ENCODE assay signal across 18 cellular contexts in the genomic region with DNA sequence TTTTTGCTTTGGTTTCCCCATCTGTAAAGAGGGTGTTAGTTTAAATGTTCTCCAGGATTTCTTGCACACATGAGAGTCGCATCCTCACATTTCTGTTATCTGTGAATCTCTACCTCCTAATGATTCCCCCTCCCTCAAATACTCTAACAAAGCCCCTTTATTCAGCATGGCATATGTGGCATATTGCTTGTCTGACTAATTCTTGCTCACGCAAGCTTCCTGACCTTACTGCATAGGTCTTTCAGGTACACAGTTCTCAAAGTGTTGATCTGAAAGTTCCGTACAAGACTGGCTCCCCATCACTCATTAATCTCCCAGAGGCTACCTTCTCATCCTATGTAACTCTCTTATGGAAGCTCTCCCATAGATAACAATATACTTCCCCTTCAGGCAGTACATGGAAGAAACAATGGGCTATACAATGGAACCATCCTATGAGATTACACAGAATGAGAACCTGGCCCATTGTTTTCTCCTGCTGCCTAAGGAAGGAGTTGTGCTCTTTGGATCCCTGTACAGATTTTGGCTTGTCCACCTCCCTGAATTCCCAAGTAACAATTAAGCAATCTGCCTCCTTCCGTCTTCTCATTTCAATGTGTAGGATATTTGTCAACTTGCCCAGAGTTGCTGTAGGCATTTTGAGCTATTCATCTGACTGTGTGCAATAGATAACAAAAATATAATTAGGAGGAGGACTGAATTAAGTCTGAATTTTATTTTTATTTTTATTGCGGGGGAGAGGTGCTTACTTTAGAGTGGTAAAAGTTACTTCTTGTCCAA. TPM values are rescaled to one million over a fixed set of nuclear protein-coding genes. Genes with fewer than 3 reads are reported as not detected.
DNase-seq lines count a peak whose midpoint lies in the region; ATAC-seq, FAIRE-seq and TF ChIP-seq lines count a peak whose summit lies in the region.
"Had no signal": no experiment of that assay in that cellular context is flagged by ENCODE, and none has a peak within 500 bp of the region (broad histone marks: within the 10 kb centered on the region; RNA-seq: fewer than 3 reads in every experiment).

No MANE protein-coding gene starts in this region.

- TF ChIP-seq EP300 in GM12878 (IDR thresholded peaks at IDR 0.05; ENCODE audit: borderline replicate concordance in 1 of 2, control insufficient read depth in 1 of 2, low read depth in 2 of 2, low read length in 2 of 2), result no peak

- peaks cover 2% of the 10 kb centered on the region for H3K9me3 Mint-ChIP-seq in nephron
- H3K9me3 Mint-ChIP-seq: CD4-positive, alpha-beta T cell; H9 had no signal

- intact Hi-C loops in HCT116 (cut with micrococcal nuclease), result no loop called here
- intact Hi-C loops in GM12878 (cut with micrococcal nuclease; ENCODE audit: unreplicated experiment), result no loop called here
- intact Hi-C loops in lower lobe of right lung (cut with DNase I), result no loop called here

- RAD21 ChIA-PET in HCT116 (lab: Charles Lee; ENCODE audit: low non-redundant PET in 1 of 2, low total read pairs in 2 of 2, uncharacterized antibody in 2 of 2, unreplicated experiment in 2 of 2) (no interaction called here), GM12878 (lab: Charles Lee; ENCODE audit: unreplicated experiment) (no interaction called here)

- H3K36me3 ChIP-seq in HCT116 (ENCODE audit: control insufficient read depth in 1 of 2, insufficient read depth in 2 of 2, low read length in 2 of 2), result no peaks in the 10 kb centered on the region
- no peaks in the 10 kb centered on the region for H3K36me3 ChIP-seq in GM12878 (ENCODE audit: control insufficient read depth in 2 of 2, insufficient read depth in 2 of 2, low read length in 1 of 2)
- no peaks in the 10 kb centered on the region for H3K36me3 ChIP-seq in lower lobe of right lung

- no peak overlapping the region for H3K4me3 ChIP-seq in HCT116 (replicated peaks in 1 of 2; ENCODE audit: low read depth in 1 of 2, low read length in 2 of 2)
- no peak overlapping the region for H3K4me3 ChIP-seq in GM12878
- no peak overlapping the region for H3K4me3 ChIP-seq in fibroblast of pulmonary artery (replicated peaks; ENCODE audit: low read depth, low read length)
- H3K4me3 ChIP-seq in lower lobe of right lung, result no peak overlapping the region
- H3K4me3 ChIP-seq: GM23248, K562 had no signal

- TF ChIP-seq RAD21 in HCT116 (IDR thresholded peaks at IDR 0.05; ENCODE audit: low read depth), result no peak
- no peak for TF ChIP-seq RAD21 in GM12878 (IDR thresholded peaks at IDR 0.05; ENCODE audit: insufficient read depth, low read depth, low read length)

- no peak overlapping the region for H3K27ac ChIP-seq in HCT116 (ENCODE audit: low read depth, low read length)
- H3K27ac ChIP-seq in GM12878 (ENCODE audit: control insufficient read depth, insufficient read depth), result no peak overlapping the region
- H3K27ac ChIP-seq in lower lobe of right lung, result no peak overlapping the region
- H3K27ac ChIP-seq: GM23248 had no signal

- no TSS peak for BruUV-seq in HCT116 (replicated peaks; lab: Mats Ljungman, UMichigan)
- no TSS peak for BruUV-seq in GM12878 (replicated peaks; lab: Mats Ljungman, UMichigan)

- H4K20me1 ChIP-seq in HCT116 (ENCODE audit: insufficient read depth) (no peaks in the 10 kb centered on the region), GM12878 (ENCODE audit: control insufficient read depth, insufficient read depth) (no peaks in the 10 kb centered on the region)

- CTCF ChIA-PET in HCT116 (lab: Charles Lee) (no interaction called here), GM12878 (lab: Yijun Ruan, JAX) (interaction anchor here (1.2 to 1.3 kb wide), 2 partner anchors 13 to 140 kb away, joined by 3 read pairs; no protein-coding TSS in a partner anchor)

- peak; percentile 73 for ATAC-seq in HCT116
- ATAC-seq in GM12878, result no peak
- no peak for ATAC-seq in lower lobe of right lung
- ATAC-seq in HG02938 (IDR thresholded peaks at IDR 0.05; ENCODE audit: unreplicated experiment), result no peak
- ATAC-seq: K562 had no signal

- peaks cover 23% of the 10 kb centered on the region for H3K4me1 Mint-ChIP-seq in nephron
- H3K4me1 Mint-ChIP-seq: B cell, H9 had no signal

- H3K27ac Mint-ChIP-seq in nephron, result peak overlapping the region; percentile 13 to 81 (median 75)
- H3K27ac Mint-ChIP-seq: B cell; CD4-positive, alpha-beta T cell; H9 had no signal

- WGBS in GM12878 (ENCODE audit: insufficient coverage, insufficient replicate concordance, low lambda C conversion rate, missing lambda C conversion rate), result 54% methylated on average over 5 of the region's 5 CpGs

- H3K79me2 ChIP-seq in HCT116 (ENCODE audit: insufficient read depth, low read length) (no peaks in the 10 kb centered on the region), GM12878 (ENCODE audit: control insufficient read depth, insufficient read depth, low read length) (no peaks in the 10 kb centered on the region)

- peak; percentile 41 for FAIRE-seq in GM12878 (lab: Jason Lieb, UNC)
- FAIRE-seq: A204.1, G401.6, K562 had no signal

- in situ Hi-C loops in GM12878 (cut with MboI), result no loop called here

- no peaks in the 10 kb centered on the region for H3K36me3 Mint-ChIP-seq in nephron (ENCODE audit: low read depth)

- no peak for TF ChIP-seq CTCF in HCT116 (IDR thresholded peaks at IDR 0.05 in 2 of 3, conservative IDR thresholded peaks at IDR 0.05 in 1 of 3; ENCODE audit: borderline replicate concordance in 1 of 3, insufficient read depth in 1 of 3, low read depth in 2 of 3, low read length in 2 of 3)
- no peak for TF ChIP-seq CTCF in GM12878 (IDR thresholded peaks at IDR 0.05 in 2 of 3, conservative IDR thresholded peaks at IDR 0.05 in 1 of 3; ENCODE audit: control insufficient read depth in 2 of 3, extremely low read depth in 1 of 3, insufficient read depth in 1 of 3, low read depth in 3 of 3, low read length in 3 of 3)
- TF ChIP-seq CTCF in fibroblast of pulmonary artery (IDR thresholded peaks at IDR 0.05; ENCODE audit: low read length, missing control alignments), result no peak
- no peak for TF ChIP-seq CTCF in nephron (IDR thresholded peaks at IDR 0.05; ENCODE audit: unreplicated experiment in 3 of 3)
- no peak for TF ChIP-seq CTCF in lower lobe of right lung (IDR thresholded peaks at IDR 0.05)

- H3K9ac ChIP-seq in HCT116 (ENCODE audit: low read length), result no peak overlapping the region
- no peak overlapping the region for H3K9ac ChIP-seq in GM12878 (ENCODE audit: control insufficient read depth, insufficient read depth, low read length)
- H3K9ac ChIP-seq: GM23248 had no signal

- POLR2A ChIA-PET in HCT116 (lab: Charles Lee) (no interaction called here), GM12878 (lab: Charles Lee) (no interaction called here)

- peak overlapping the region; percentile 42 for H3K4me2 ChIP-seq in HCT116 (ENCODE audit: low read length)
- H3K4me2 ChIP-seq in GM12878 (ENCODE audit: control insufficient read depth, insufficient read depth), result no peak overlapping the region

- H3K4me1 ChIP-seq in HCT116 (ENCODE audit: control insufficient read depth in 1 of 2, insufficient read depth in 2 of 2, low read length in 2 of 2) (peaks cover 20 to 61% of the 10 kb centered on the region in 2 experiments), GM12878 (ENCODE audit: control insufficient read depth, insufficient read depth, low read length) (no peaks in the 10 kb centered on the region), lower lobe of right lung (no peaks in the 10 kb centered on the region)

- no peak overlapping the region for H3K4me3 Mint-ChIP-seq in nephron
- H3K4me3 Mint-ChIP-seq: B cell; CD4-positive, alpha-beta T cell; H9 had no signal

- TF ChIP-seq POLR2A in HCT116 (IDR thresholded peaks at IDR 0.05; ENCODE audit: borderline replicate concordance, extremely low read depth, insufficient read depth, insufficient read length) (no peak), GM12878 (IDR thresholded peaks at IDR 0.05; ENCODE audit: low read depth, low read length) (no peak)

- H3K9me3 ChIP-seq in HCT116 (ENCODE audit: control insufficient read depth in 1 of 2, insufficient read depth in 1 of 2, low read depth in 1 of 2, low read length in 2 of 2), result no peaks in the 10 kb centered on the region
- no peaks in the 10 kb centered on the region for H3K9me3 ChIP-seq in GM12878 (replicated peaks; ENCODE audit: control insufficient read depth, insufficient read depth, low read length)
- no peaks in the 10 kb centered on the region for H3K9me3 ChIP-seq in lower lobe of right lung

- SMC1A ChIA-PET in GM12878 (lab: Charles Lee; ENCODE audit: uncharacterized antibody, unreplicated experiment), result interaction anchor here (1.5 kb wide), 1 partner anchor 10 kb away, joined by 5 read pairs; no protein-coding TSS in a partner anchor

- H2AFZ ChIP-seq in HCT116 (ENCODE audit: low read depth, low read length, poor library complexity, severe bottlenecking) (no peak overlapping the region), GM12878 (ENCODE audit: control insufficient read depth, low read depth, low read length) (no peak overlapping the region)
- H2AFZ ChIP-seq: GM23248 had no signal

- no peaks in the 10 kb centered on the region for H3K27me3 ChIP-seq in HCT116 (ENCODE audit: insufficient read depth, low read length)
- H3K27me3 ChIP-seq in GM12878 (replicated peaks in 1 of 2; ENCODE audit: control insufficient read depth in 2 of 2, insufficient read depth in 2 of 2, low read length in 1 of 2), result no peaks in the 10 kb centered on the region; a peak in 1 of 4 replicates
- H3K27me3 ChIP-seq in lower lobe of right lung (ENCODE audit: low read depth), result no peaks in the 10 kb centered on the region

- peak; percentile 29 for DNase-seq in HCT116 (ENCODE audit: low read depth, low spot score)
- no peak for DNase-seq in GM12878 (ENCODE audit: low read depth, low spot score)
- DNase-seq in fibroblast of pulmonary artery (ENCODE audit: low read depth), result peak; percentile 83
- no peak for DNase-seq in lower lobe of right lung
- no peak for DNase-seq in GM03348 (ENCODE audit: low spot score)
- DNase-seq in glomerular visceral epithelial cell (ENCODE audit: extremely low spot score), result no peak
- DNase-seq: C1 segment of cervical spinal cord; CD4-positive, alpha-beta T cell; DMS79 treated with DMSO at 0.1 percent for 48 hours; EL; GM23248; H9 had no signal

- no peaks in the 10 kb centered on the region for H3K27me3 Mint-ChIP-seq in nephron (ENCODE audit: low read depth)
- H3K27me3 Mint-ChIP-seq: CD4-positive, alpha-beta T cell had no signal

- no peaks in the 10 kb centered on the region for H3K9me2 ChIP-seq in HCT116 (ENCODE audit: insufficient read depth)

RNA-seq across cellular contexts. Expression of a gene that starts 51.0 kb away (rescaled TPM):
- total RNA-seq in HCT116 (2021; ENCODE audit: unreplicated experiment) (71.6 TPM), GM12878 (2014; rRNA removed) (0.11 TPM in 1 of 2 replicates, not detected in the other), GM12878 (2014; rRNA removed; fragmentation: Illumina TruSeq; extraction: Trizol) (not detected in 2 replicates), GM12878 (2021) (0.15 and 0.16 TPM in 2 replicates), lower lobe of right lung (128 TPM)
- 40.4 and 42.9 TPM in 2 replicates for polyA plus RNA-seq in HCT116 (2012)
- not detected in 2 replicates for total RNA-seq in GM12878 (2013; cell fraction: nucleolus; rRNA removed)
- not detected for polyA plus RNA-seq in GM12878 (2011; ENCODE audit: low read depth)
- polyA plus RNA-seq in GM12878 (2011; rRNA removed) (0.86 and 0.91 TPM in 2 replicates), GM12878 (2014; fragmentation: Illumina TruSeq; extraction: Trizol) (0.06 TPM in 1 of 2 replicates, not detected in the other), GM12878 (2014; fragmentation: Nextera tagmentation; extraction: Ambion mirVana) (not detected), GM12878 (2014; rRNA removed) (not detected in 2 replicates), GM12878 (2016; fragmentation: Nextera tagmentation; extraction: Ambion mirVana) (under 1 TPM in 1 of 2 experiments, not detected in 1; 0.12 TPM)
- polyA plus RNA-seq in GM12878 (2011; cell fraction: cytosol; rRNA removed), result 0.39 and 0.47 TPM in 2 replicates
- polyA plus RNA-seq in GM12878 (2011; cell fraction: nucleus; rRNA removed), result 0.22 and 0.41 TPM in 2 replicates
- 0.10 and 0.11 TPM in 2 replicates for polyA plus RNA-seq in GM12878 (2012)
- polyA minus RNA-seq in GM12878 (2011; rRNA and poly(A)+ RNA removed), result 1.2 and 2.2 TPM in 2 replicates
- 0.62 and 1.2 TPM in 2 replicates for polyA minus RNA-seq in GM12878 (2011; cell fraction: cytosol; rRNA and poly(A)+ RNA removed)
- 0.60 and 1.6 TPM in 2 replicates for polyA minus RNA-seq in GM12878 (2011; cell fraction: nucleus; rRNA and poly(A)+ RNA removed)
- total RNA-seq: K562 had no signal
- polyA plus RNA-seq: K562 had no signal

Comparison
In these comparisons a context has a peak if more than half of its experiments do, and no peak if none do; other contexts are left out.
1. DNase-seq: peak in HCT116 (single experiment) and fibroblast of pulmonary artery (single experiment); none in GM12878 (single experiment), lower lobe of right lung (single experiment), GM03348 (single experiment) and glomerular visceral epithelial cell (single experiment).
2. RNA of a gene that starts 51.0 kb away (total RNA-seq): 128 TPM in lower lobe of right lung (single experiment) and 71.6 TPM in HCT116 (single experiment); 0.11 to 0.16 TPM in GM12878; every median in the first group is over 10 times any median in the second.